In genomic region chr13:62729746-62730145, GRCh38 we compare ENCODE assay signal across 7 cellular contexts.
DNase-seq lines count a peak whose midpoint lies in the region; ATAC-seq and TF ChIP-seq lines count a peak whose summit lies in the region.
"Not testable (repeated sequence)": the region's sequence is repeated elsewhere in the genome, so short reads cannot be mapped to it uniquely, and the experiment has no call there.

No MANE protein-coding gene starts in this region.

- H3K27me3 Mint-ChIP-seq in GM23338 (ENCODE audit: insufficient read depth, low read depth, poor library complexity); endodermal cell (ENCODE audit: insufficient read depth): not testable (repeated sequence)

- not testable (repeated sequence) for H3K14ac ChIP-seq in neuronal stem cell (ENCODE audit: low read length)

- H2BK15ac ChIP-seq in neuronal stem cell (ENCODE audit: low read length): not testable (repeated sequence)

- peak overlapping the region; percentile 45 for H3K27ac ChIP-seq in C4-2B
- not testable (repeated sequence) for H3K27ac ChIP-seq in GM23338 (ENCODE audit: low read depth); OCI-LY1 (ENCODE audit: low read depth, low read length, poor library complexity, severe bottlenecking); endodermal cell (ENCODE audit: low read depth, low read length); neuronal stem cell (replicated peaks; ENCODE audit: low read length); sigmoid colon

- not testable (repeated sequence) for H3K9ac ChIP-seq in OCI-LY1 (ENCODE audit: low read length); endodermal cell (ENCODE audit: extremely low read depth, low read length, poor library complexity, severe bottlenecking); neuronal stem cell (ENCODE audit: low read depth, low read length, poor library complexity)

- H3K36me3 Mint-ChIP-seq in GM23338 (ENCODE audit: low read depth): peaks cover 12% of the 10 kb centered on the region
- not testable (repeated sequence) for H3K36me3 Mint-ChIP-seq in endodermal cell (ENCODE audit: low read depth)

- not testable (repeated sequence) for H3K79me2 ChIP-seq in GM23338 (replicated peaks; ENCODE audit: insufficient read depth); OCI-LY1 (ENCODE audit: insufficient read depth, low read length)

- not testable (repeated sequence) for H3K27ac Mint-ChIP-seq in GM23338, endodermal cell

- not testable (repeated sequence) for H2BK12ac ChIP-seq in neuronal stem cell (ENCODE audit: low read length)

- H2AK5ac ChIP-seq in neuronal stem cell (ENCODE audit: low read depth, low read length): not testable (repeated sequence)

- not testable (repeated sequence) for H3K36me3 ChIP-seq in GM23338 (ENCODE audit: insufficient read depth); OCI-LY1 (ENCODE audit: insufficient read depth, low read length); endodermal cell (ENCODE audit: control insufficient read depth, insufficient read depth, low read length); neuronal stem cell (replicated peaks in 1 of 2; ENCODE audit: control insufficient read depth in 2 of 2, insufficient read depth in 2 of 2, low read length in 2 of 2); sigmoid colon

- not testable (repeated sequence) for H3F3A ChIP-seq in GM23338 (replicated peaks; ENCODE audit: low read depth); OCI-LY1 (ENCODE audit: insufficient read depth, low read length)

- H3K9me3 Mint-ChIP-seq in GM23338 (peaks cover 30% of the 10 kb centered on the region), endodermal cell (peaks cover 44% of the 10 kb centered on the region)

- H2BK120ac ChIP-seq in neuronal stem cell (ENCODE audit: low read depth, low read length): not testable (repeated sequence)

- H4K91ac ChIP-seq in neuronal stem cell (ENCODE audit: low read depth, low read length, poor library complexity): not testable (repeated sequence)

- not testable (repeated sequence) for H3K18ac ChIP-seq in neuronal stem cell (ENCODE audit: low read length)

- H4K8ac ChIP-seq in neuronal stem cell (ENCODE audit: low read depth, low read length): not testable (repeated sequence)

- H3K4ac ChIP-seq in neuronal stem cell (ENCODE audit: low read length): not testable (repeated sequence)

- intact Hi-C loops in left ventricle myocardium superior (cut with micrococcal nuclease); sigmoid colon (cut with DNase I): not testable (repeated sequence)

- not testable (repeated sequence) for H2AFZ ChIP-seq in GM23338; OCI-LY1 (ENCODE audit: low read length)
- H2AFZ ChIP-seq in neuronal stem cell (ENCODE audit: low read length): peak overlapping the region; percentile 19

- not testable (repeated sequence) for TF ChIP-seq EP300 in sigmoid colon (IDR thresholded peaks at IDR 0.05)

- not testable (repeated sequence) for H3K9me2 ChIP-seq in GM23338 (ENCODE audit: insufficient read depth); OCI-LY1 (ENCODE audit: low read depth, low read length)

- H3K79me1 ChIP-seq in neuronal stem cell (ENCODE audit: low read depth, low read length): not testable (repeated sequence)

- H3K4me3 ChIP-seq in GM23338; OCI-LY1 (ENCODE audit: low read depth, low read length, poor library complexity, severe bottlenecking); endodermal cell (ENCODE audit: low read length); neuronal stem cell (ENCODE audit: low read length in 2 of 2); sigmoid colon: not testable (repeated sequence)

- TF ChIP-seq CTCF in C4-2B (conservative IDR thresholded peaks at IDR 0.05); GM23338 (conservative IDR thresholded peaks at IDR 0.05; ENCODE audit: low read depth in 2 of 2); OCI-LY1 (IDR thresholded peaks at IDR 0.05; ENCODE audit: low read length); endodermal cell (conservative IDR thresholded peaks at IDR 0.05); sigmoid colon (IDR thresholded peaks at IDR 0.05): not testable (repeated sequence)

- not testable (repeated sequence) for H3K27me3 ChIP-seq in GM23338 (ENCODE audit: insufficient read depth); OCI-LY1 (ENCODE audit: insufficient read depth, low read length); endodermal cell (ENCODE audit: control insufficient read depth, insufficient read depth, low read length, poor library complexity, severe bottlenecking); neuronal stem cell (ENCODE audit: control insufficient read depth in 3 of 3, insufficient read depth in 3 of 3, low read depth in 1 of 3, low read length in 3 of 3); sigmoid colon

- TF ChIP-seq POLR2A in sigmoid colon (IDR thresholded peaks at IDR 0.05): not testable (repeated sequence)

- ATAC-seq in GM23338, left ventricle myocardium superior: not testable (repeated sequence)

- not testable (repeated sequence) for H3K4me3 Mint-ChIP-seq in GM23338, endodermal cell

- H3K9me3 ChIP-seq in OCI-LY1 (ENCODE audit: low read length); neuronal stem cell (replicated peaks in 1 of 2; ENCODE audit: control insufficient read depth in 2 of 2, insufficient read depth in 1 of 2, low read depth in 1 of 2, low read length in 2 of 2); sigmoid colon: not testable (repeated sequence)
- H3K9me3 ChIP-seq in endodermal cell (ENCODE audit: control insufficient read depth, low read length): peaks cover 18% of the 10 kb centered on the region

- H2BK5ac ChIP-seq in neuronal stem cell (ENCODE audit: low read length): not testable (repeated sequence)

- H3K4me2 ChIP-seq in GM23338; neuronal stem cell (ENCODE audit: insufficient read depth, low read length, poor library complexity, severe bottlenecking): not testable (repeated sequence)
- H3K4me2 ChIP-seq in OCI-LY1 (ENCODE audit: low read length): 0 out of 2 replicates have a peak overlapping the region, but pooled peaks have one; percentile 23

- DNase-seq in GM23338 (ENCODE audit: low spot score) (peak; percentile 4), endodermal cell (peak; percentile 55), left ventricle myocardium superior (peak; percentile 15), sigmoid colon (peak; percentile 44)
- DNase-seq in neuronal stem cell (ENCODE audit: low spot score): not testable (repeated sequence)

- not testable (repeated sequence) for H3K4me1 ChIP-seq in GM23338 (ENCODE audit: insufficient read depth); OCI-LY1 (ENCODE audit: insufficient read depth, low read length, severe bottlenecking); endodermal cell (ENCODE audit: control insufficient read depth, insufficient read depth, low read length); neuronal stem cell (ENCODE audit: control insufficient read depth in 2 of 2, insufficient read depth in 1 of 2, low read depth in 1 of 2, low read length in 2 of 2); sigmoid colon

- H4K20me1 ChIP-seq in GM23338 (replicated peaks; ENCODE audit: insufficient read depth); OCI-LY1 (ENCODE audit: insufficient read depth, low read length): not testable (repeated sequence)

- not testable (repeated sequence) for H3K23ac ChIP-seq in neuronal stem cell (ENCODE audit: low read depth, low read length, poor library complexity)

- 87 to 94% methylated on average over 3 to 9 of the region's 9 CpGs for WGBS in endodermal cell (ENCODE audit: insufficient coverage in 1 of 2, insufficient read length in 1 of 2), 2 experiments
- no CpG with 5 or more reads among the region's 9 CpGs for WGBS in neuronal stem cell (ENCODE audit: extremely low coverage in 2 of 2, insufficient read length in 2 of 2, insufficient replicate concordance in 1 of 2), 2 donors
- WGBS in sigmoid colon, 2 donors: 86 to 87% methylated on average over 9 of the region's 9 CpGs

- not testable (repeated sequence) for H3K4me1 Mint-ChIP-seq in GM23338, endodermal cell
